24 cellular contexts compared by ENCODE assay signal in genomic region chr9:125810161-125810560, GRCh38.
"Had no signal": no experiment of that assay in that cellular context is flagged by ENCODE, and none has a peak within 500 bp of the region (broad histone marks: within the 10 kb centered on the region; RNA-seq: fewer than 3 reads in every experiment).

No MANE protein-coding gene starts in this region.

- DNase-seq: activated CD4-positive, alpha-beta T cell treated with anti-CD3 and anti-CD28 coated beads for 1 hour; activated CD8-positive, alpha-beta memory T cell treated with anti-CD3 and anti-CD28 coated beads for 24 hours; activated CD8-positive, alpha-beta memory T cell treated with anti-CD3 and anti-CD28 coated beads, Interleukin-2, amount 50 U/mL, for 48 hours; activated naive CD4-positive, alpha-beta T cell treated with Interleukin-2 at 50 U/mL for 16 hours; activated naive CD8-positive, alpha-beta T cell treated with anti-CD3 and anti-CD28 coated beads for 36 hours; activated T-cell treated with anti-CD3 and anti-CD28 coated beads, Interleukin-2, amount 50 U/mL, for 4 hours; amygdala; effector CD8-positive, alpha-beta T cell; foreskin melanocyte; glutamatergic neuron; mucosa of descending colon; nucleus accumbens; right cardiac atrium; stimulated activated CD4-positive, alpha-beta T cell treated with anti-CD3 and anti-CD28 coated beads, Interleukin-15, amount 100 ng/mL, for 24 hours; T-helper 9 cell; transverse colon had no signal

- H3K79me2 ChIP-seq: hepatocyte had no signal

- H3K4me3 ChIP-seq: cardiac muscle cell, hepatocyte, mucosa of descending colon, smooth muscle cell, transverse colon had no signal

- H3K9me3 ChIP-seq: mucosa of descending colon, transverse colon had no signal

- H3K27ac Mint-ChIP-seq: activated naive CD8-positive, alpha-beta T cell treated with anti-CD3 and anti-CD28 coated beads for 36 hours; activated T-helper 2 cell treated with anti-CD3 and anti-CD28 coated beads, Interferon-gamma antibody, Interleukin-2, Interleukin-4, amounts not matched to agents 10 μg/mL and 5 μg/mL and 100 μg/mL, durations not matched to agents 14 hours and 24 hours and 36 hours; dendritic cell treated with granulocyte-macrophage colony-stimulating factor and Interleukin-4, amounts not matched to agents 40 ng/mL and 50 ng/mL, for 4 days; memory B cell; stimulated activated memory B cell treated with anti-CD40 and anti-IgM and Interleukin-4, amounts not matched to agents 10 μg/mL and 1 μg/mL and 100 μg/mL, for 72 hours had no signal

- H3K27me3 ChIP-seq: cardiac muscle cell, hepatocyte, transverse colon had no signal

- H3K4me3 Mint-ChIP-seq: activated naive CD8-positive, alpha-beta T cell treated with anti-CD3 and anti-CD28 coated beads for 36 hours; activated T-cell treated with anti-CD3 and anti-CD28 coated beads, Interleukin-2, amount 50 U/mL, for 4 hours; dendritic cell treated with granulocyte-macrophage colony-stimulating factor and Interleukin-4, amounts not matched to agents 40 ng/mL and 50 ng/mL, for 4 days; memory B cell; stimulated activated memory B cell treated with anti-CD40 and anti-IgM and Interleukin-4, amounts not matched to agents 10 μg/mL and 1 μg/mL and 100 μg/mL, for 72 hours had no signal

- H3K27me3 Mint-ChIP-seq: activated naive CD8-positive, alpha-beta T cell treated with anti-CD3 and anti-CD28 coated beads for 36 hours; dendritic cell treated with granulocyte-macrophage colony-stimulating factor and Interleukin-4, amounts not matched to agents 40 ng/mL and 50 ng/mL, for 4 days; memory B cell; stimulated activated memory B cell treated with anti-CD40 and anti-IgM and Interleukin-4, amounts not matched to agents 10 μg/mL and 1 μg/mL and 100 μg/mL, for 72 hours had no signal

- H3K9me3 Mint-ChIP-seq: activated naive CD8-positive, alpha-beta T cell treated with anti-CD3 and anti-CD28 coated beads for 36 hours; activated T-cell treated with anti-CD3 and anti-CD28 coated beads, Interleukin-2, amount 50 U/mL, for 4 hours; activated T-helper 2 cell treated with anti-CD3 and anti-CD28 coated beads, Interferon-gamma antibody, Interleukin-2, Interleukin-4, amounts not matched to agents 10 μg/mL and 5 μg/mL and 100 μg/mL, durations not matched to agents 14 hours and 24 hours and 36 hours; dendritic cell treated with granulocyte-macrophage colony-stimulating factor and Interleukin-4, amounts not matched to agents 40 ng/mL and 50 ng/mL, for 4 days; memory B cell; stimulated activated memory B cell treated with anti-CD40 and anti-IgM and Interleukin-4, amounts not matched to agents 10 μg/mL and 1 μg/mL and 100 μg/mL, for 72 hours had no signal

- H3K4me1 Mint-ChIP-seq: activated naive CD8-positive, alpha-beta T cell treated with anti-CD3 and anti-CD28 coated beads for 36 hours had no signal

- H3K4me2 ChIP-seq: hepatocyte, smooth muscle cell had no signal

- H3K36me3 ChIP-seq: cardiac muscle cell, transverse colon had no signal

- H3K27ac ChIP-seq: cardiac muscle cell, hepatocyte, parathyroid adenoma, transverse colon had no signal

- H3K9ac ChIP-seq: parathyroid adenoma had no signal

- H2AFZ ChIP-seq: hepatocyte, parathyroid adenoma had no signal
